Comparison of ENCODE assay signal across 20 cellular contexts in the genomic region with DNA sequence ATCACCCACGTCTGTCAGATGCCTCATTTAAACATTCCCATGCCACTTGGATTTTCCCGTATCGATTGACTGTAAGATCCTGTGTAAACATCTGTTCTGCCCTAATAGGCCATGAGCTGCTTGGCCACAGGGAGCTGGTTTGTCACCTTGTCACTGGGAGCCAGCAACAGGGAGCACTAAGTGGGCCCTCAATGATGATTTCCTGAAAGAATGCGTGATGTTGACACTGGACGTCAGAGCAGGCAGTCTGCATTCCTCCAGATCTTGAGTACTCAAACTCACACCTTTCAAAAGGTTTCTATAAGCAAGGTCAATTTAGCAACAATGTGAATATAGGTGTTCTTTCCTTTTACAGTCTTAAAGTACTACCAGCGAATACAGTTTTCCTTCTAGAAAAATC.
DNase-seq lines count a peak whose midpoint lies in the region; ATAC-seq, FAIRE-seq and TF ChIP-seq lines count a peak whose summit lies in the region.
"Had no signal": no experiment of that assay in that cellular context is flagged by ENCODE, and none has a peak within 500 bp of the region (broad histone marks: within the 10 kb centered on the region; RNA-seq: fewer than 3 reads in every experiment).

No MANE protein-coding gene starts in this region.

- no peaks in the 10 kb centered on the region for H3K4me1 ChIP-seq in mammary epithelial cell (ENCODE audit: insufficient read depth, low read length)
- no peaks in the 10 kb centered on the region for H3K4me1 ChIP-seq in lower lobe of right lung
- no peaks in the 10 kb centered on the region for H3K4me1 ChIP-seq in smooth muscle cell (ENCODE audit: low read depth)
- H3K4me1 ChIP-seq: BLaER1, HAP-1 had no signal

- intact Hi-C loops in MCF 10A (cut with micrococcal nuclease) (no loop called here), mammary epithelial cell (cut with micrococcal nuclease) (no loop called here), lower lobe of right lung (cut with DNase I) (no loop called here)

- DNase-seq in MCF 10A (ENCODE audit: unreplicated experiment) (no peak), mammary epithelial cell (no peak), lower lobe of right lung (peak; percentile 60), progenitor cell of endocrine pancreas (ENCODE audit: low spot score, unreplicated experiment) (no peak), smooth muscle cell (lab: John Stamatoyannopoulos, UW; ENCODE audit: unreplicated experiment) (no peak), SHP77 (lab: John Stamatoyannopoulos, UW) (no peak), SW480 (ENCODE audit: low spot score) (no peak), RCC 7860 (ENCODE audit: low spot score) (no peak)
- DNase-seq: ACHN; CD4-positive, alpha-beta T cell; DND-41; Karpas-422; NCI-H2081 treated with DMSO at 0.1 percent for 48 hours; NCI-H2171 treated with DMSO at 0.1 percent for 48 hours; RPMI8226; SHP77 treated with DMSO at 0.1 percent for 48 hours had no signal

- no peaks in the 10 kb centered on the region for H3K4me1 Mint-ChIP-seq in MCF 10A (ENCODE audit: insufficient read depth, unreplicated experiment)
- H3K4me1 Mint-ChIP-seq in progenitor cell of endocrine pancreas (ENCODE audit: low read depth), result peaks cover 12% of the 10 kb centered on the region

- H3K36me3 ChIP-seq in mammary epithelial cell (ENCODE audit: insufficient read depth, low read length) (peaks cover 5% of the 10 kb centered on the region), lower lobe of right lung (peaks cover 77% of the 10 kb centered on the region), smooth muscle cell (ENCODE audit: low read depth) (no peaks in the 10 kb centered on the region)

- no peak for FAIRE-seq in RCC 7860 (lab: Jason Lieb, UNC)
- FAIRE-seq: GM12878 had no signal

- peak overlapping the region; percentile 10 for H3K27ac Mint-ChIP-seq in MCF 10A (ENCODE audit: low read depth, unreplicated experiment)
- H3K27ac Mint-ChIP-seq in progenitor cell of endocrine pancreas, result peak overlapping the region; percentile 42
- H3K27ac Mint-ChIP-seq: CD4-positive, alpha-beta T cell had no signal

- no peaks in the 10 kb centered on the region for H3F3A ChIP-seq in smooth muscle cell (ENCODE audit: low read depth)

- H3K4me2 ChIP-seq in mammary epithelial cell (ENCODE audit: insufficient read depth, low read depth, low read length) (no peak overlapping the region), smooth muscle cell (no peak overlapping the region)
- H3K4me2 ChIP-seq: BLaER1 had no signal

- H3K4me3 ChIP-seq in mammary epithelial cell (replicated peaks in 1 of 3; ENCODE audit: insufficient read depth in 1 of 3, low read depth in 2 of 3, low read length in 3 of 3) (no peak overlapping the region), lower lobe of right lung (no peak overlapping the region), smooth muscle cell (no peak overlapping the region)
- H3K4me3 ChIP-seq: BLaER1, GM12878, HAP-1 had no signal

- H4K20me1 ChIP-seq in mammary epithelial cell (ENCODE audit: insufficient read depth, low read length) (no peaks in the 10 kb centered on the region), smooth muscle cell (ENCODE audit: low read depth) (no peaks in the 10 kb centered on the region)

- ATAC-seq in lower lobe of right lung, result peak; percentile 92 to 96

- H3K36me3 Mint-ChIP-seq in MCF 10A (ENCODE audit: insufficient read depth, unreplicated experiment), result peaks cover 38% of the 10 kb centered on the region
- peaks cover 13% of the 10 kb centered on the region for H3K36me3 Mint-ChIP-seq in progenitor cell of endocrine pancreas (ENCODE audit: insufficient read depth)

- no peaks in the 10 kb centered on the region for H3K9me3 ChIP-seq in mammary epithelial cell (replicated peaks; ENCODE audit: insufficient read depth, low read length)
- no peaks in the 10 kb centered on the region for H3K9me3 ChIP-seq in lower lobe of right lung
- H3K9me3 ChIP-seq in smooth muscle cell (replicated peaks; ENCODE audit: low read depth), result no peaks in the 10 kb centered on the region
- H3K9me3 ChIP-seq: BLaER1, HAP-1 had no signal

- TF ChIP-seq CTCF in MCF 10A (IDR thresholded peaks at IDR 0.05; ENCODE audit: unreplicated experiment) (no peak), mammary epithelial cell (conservative IDR thresholded peaks at IDR 0.05 in 1 of 2, IDR thresholded peaks at IDR 0.05 in 1 of 2; ENCODE audit: extremely low read depth in 1 of 2, insufficient read depth in 1 of 2, low read depth in 1 of 2, low read length in 2 of 2) (no peak), lower lobe of right lung (IDR thresholded peaks at IDR 0.05) (no peak), progenitor cell of endocrine pancreas (IDR thresholded peaks at IDR 0.05; ENCODE audit: unreplicated experiment) (no peak), smooth muscle cell (IDR thresholded peaks at IDR 0.05; ENCODE audit: borderline replicate concordance, insufficient read depth, poor library complexity, severe bottlenecking) (no peak)

- H3K9ac ChIP-seq in mammary epithelial cell (ENCODE audit: insufficient read depth, low read length), result no peak overlapping the region
- no peak overlapping the region for H3K9ac ChIP-seq in smooth muscle cell (ENCODE audit: low read depth)
- H3K9ac ChIP-seq: BLaER1 had no signal

- H2AFZ ChIP-seq in mammary epithelial cell (ENCODE audit: low read depth, low read length) (no peak overlapping the region), smooth muscle cell (ENCODE audit: low read depth) (no peak overlapping the region)

- POLR2A ChIA-PET in MCF 10A (lab: Yijun Ruan, JAX), result no interaction called here

- H3K27me3 Mint-ChIP-seq in MCF 10A (ENCODE audit: insufficient read depth, unreplicated experiment) (no peaks in the 10 kb centered on the region), progenitor cell of endocrine pancreas (no peaks in the 10 kb centered on the region)
- H3K27me3 Mint-ChIP-seq: CD4-positive, alpha-beta T cell had no signal

- no peaks in the 10 kb centered on the region for H3K79me2 ChIP-seq in mammary epithelial cell (ENCODE audit: insufficient read depth, low read length)
- H3K79me2 ChIP-seq in smooth muscle cell (ENCODE audit: low read depth), result no peaks in the 10 kb centered on the region

- no peaks in the 10 kb centered on the region for H3K9me3 Mint-ChIP-seq in MCF 10A (ENCODE audit: unreplicated experiment)
- no peaks in the 10 kb centered on the region for H3K9me3 Mint-ChIP-seq in progenitor cell of endocrine pancreas (ENCODE audit: low read depth)
- H3K9me3 Mint-ChIP-seq: CD4-positive, alpha-beta T cell had no signal

- H3K4me3 Mint-ChIP-seq in MCF 10A (ENCODE audit: unreplicated experiment) (no peak overlapping the region), progenitor cell of endocrine pancreas (ENCODE audit: low read depth) (no peak overlapping the region)
- H3K4me3 Mint-ChIP-seq: CD4-positive, alpha-beta T cell had no signal

- no peaks in the 10 kb centered on the region for H3K27me3 ChIP-seq in mammary epithelial cell (ENCODE audit: insufficient read depth, low read length)
- no peaks in the 10 kb centered on the region for H3K27me3 ChIP-seq in lower lobe of right lung (ENCODE audit: low read depth)
- H3K27me3 ChIP-seq in smooth muscle cell (ENCODE audit: low read depth), result no peaks in the 10 kb centered on the region
- H3K27me3 ChIP-seq: BLaER1 had no signal

- in situ Hi-C loops in mammary epithelial cell (cut with MboI; ENCODE audit: low sequenced_read_pairs in 2 of 2), result no loop called here

- no peak overlapping the region for H3K27ac ChIP-seq in mammary epithelial cell (ENCODE audit: insufficient read depth, low read depth, low read length)
- H3K27ac ChIP-seq in lower lobe of right lung, result peak overlapping the region; percentile 63
- no peak overlapping the region for H3K27ac ChIP-seq in smooth muscle cell (ENCODE audit: low read depth)
- H3K27ac ChIP-seq: 22Rv1, BLaER1 had no signal

- WGBS in mammary epithelial cell (ENCODE audit: low coverage, missing lambda C conversion rate), result 98% methylated on average over 6 of the region's 6 CpGs
- WGBS in smooth muscle cell (ENCODE audit: low lambda C conversion rate), result 84% methylated on average over 6 of the region's 6 CpGs

- CTCF ChIA-PET in MCF 10A (lab: Yijun Ruan, JAX), result no interaction called here
- CTCF ChIA-PET in mammary epithelial cell (lab: Charles Lee; ENCODE audit: low non-redundant PET), result no interaction called here

- no TSS peak for BruUV-seq in MCF 10A (replicated peaks; lab: Mats Ljungman, UMichigan)
- no TSS peak for BruUV-seq in mammary epithelial cell (replicated peaks; lab: Mats Ljungman, UMichigan)

- dilution Hi-C loops in mammary epithelial cell (cut with HindIII; ENCODE audit: low sequenced_read_pairs), result no loop called here
